Comparison of ENCODE assay signal across 3 cellular contexts in the genomic region with DNA sequence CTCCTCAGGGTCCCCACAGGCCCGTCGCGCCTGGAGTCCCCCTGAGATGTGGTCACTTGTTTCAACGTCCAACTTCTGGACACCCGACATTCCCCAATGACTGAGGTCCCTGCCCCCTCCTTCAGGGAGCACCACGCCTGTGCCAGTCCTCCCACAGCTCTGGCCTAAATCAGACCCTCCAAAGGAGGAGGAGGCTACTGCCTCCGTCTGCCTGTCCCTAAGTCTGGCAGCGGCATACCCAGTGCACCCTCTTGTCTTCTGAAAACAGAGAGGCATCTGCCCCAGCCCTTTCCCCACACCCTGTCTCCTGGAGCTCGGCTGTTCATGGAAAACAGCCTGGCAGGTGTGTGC.
TF ChIP-seq lines count a peak whose summit lies in the region.

No MANE protein-coding gene starts in this region.

TF ChIP-seq in GM12878, 131 proteins besides CTCF, POLR2A, EP300 and RAD21:
- TF ChIP-seq NR2F1 (conservative IDR thresholded peaks at IDR 0.05) (no peak), BCL11A (IDR thresholded peaks at IDR 0.05; ENCODE audit: low read depth, low read length) (no peak), ZSCAN29 (IDR thresholded peaks at IDR 0.05) (no peak), CREM (IDR thresholded peaks at IDR 0.05; ENCODE audit: low read depth) (no peak), MYB (IDR thresholded peaks at IDR 0.05; ENCODE audit: borderline replicate concordance, low read depth, low read length) (no peak), YBX1 (IDR thresholded peaks at IDR 0.05) (no peak), WRNIP1 (IDR thresholded peaks at IDR 0.05; ENCODE audit: borderline replicate concordance, low read depth, low read length) (no peak), SP1 (IDR thresholded peaks at IDR 0.05; ENCODE audit: low read depth, low read length) (no peak), IRF4 (IDR thresholded peaks at IDR 0.05; ENCODE audit: low read depth, low read length) (no peak), LARP7 (IDR thresholded peaks at IDR 0.05) (no peak), ASH2L (IDR thresholded peaks at IDR 0.05; ENCODE audit: borderline replicate concordance, low read depth) (no peak), STAT3 (IDR thresholded peaks at IDR 0.05; ENCODE audit: low read depth, low read length) (no peak)
- TF ChIP-seq, protein P1, sequence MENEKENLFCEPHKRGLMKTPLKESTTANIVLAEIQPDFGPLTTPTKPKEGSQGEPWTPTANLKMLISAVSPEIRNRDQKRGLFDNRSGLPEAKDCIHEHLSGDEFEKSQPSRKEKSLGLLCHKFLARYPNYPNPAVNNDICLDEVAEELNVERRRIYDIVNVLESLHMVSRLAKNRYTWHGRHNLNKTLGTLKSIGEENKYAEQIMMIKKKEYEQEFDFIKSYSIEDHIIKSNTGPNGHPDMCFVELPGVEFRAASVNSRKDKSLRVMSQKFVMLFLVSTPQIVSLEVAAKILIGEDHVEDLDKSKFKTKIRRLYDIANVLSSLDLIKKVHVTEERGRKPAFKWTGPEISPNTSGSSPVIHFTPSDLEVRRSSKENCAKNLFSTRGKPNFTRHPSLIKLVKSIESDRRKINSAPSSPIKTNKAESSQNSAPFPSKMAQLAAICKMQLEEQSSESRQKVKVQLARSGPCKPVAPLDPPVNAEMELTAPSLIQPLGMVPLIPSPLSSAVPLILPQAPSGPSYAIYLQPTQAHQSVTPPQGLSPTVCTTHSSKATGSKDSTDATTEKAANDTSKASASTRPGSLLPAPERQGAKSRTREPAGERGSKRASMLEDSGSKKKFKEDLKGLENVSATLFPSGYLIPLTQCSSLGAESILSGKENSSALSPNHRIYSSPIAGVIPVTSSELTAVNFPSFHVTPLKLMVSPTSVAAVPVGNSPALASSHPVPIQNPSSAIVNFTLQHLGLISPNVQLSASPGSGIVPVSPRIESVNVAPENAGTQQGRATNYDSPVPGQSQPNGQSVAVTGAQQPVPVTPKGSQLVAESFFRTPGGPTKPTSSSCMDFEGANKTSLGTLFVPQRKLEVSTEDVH (IDR thresholded peaks at IDR 0.05; ENCODE audit: low read depth, partially characterized antibody): no peak
- TF ChIP-seq, protein P2, sequence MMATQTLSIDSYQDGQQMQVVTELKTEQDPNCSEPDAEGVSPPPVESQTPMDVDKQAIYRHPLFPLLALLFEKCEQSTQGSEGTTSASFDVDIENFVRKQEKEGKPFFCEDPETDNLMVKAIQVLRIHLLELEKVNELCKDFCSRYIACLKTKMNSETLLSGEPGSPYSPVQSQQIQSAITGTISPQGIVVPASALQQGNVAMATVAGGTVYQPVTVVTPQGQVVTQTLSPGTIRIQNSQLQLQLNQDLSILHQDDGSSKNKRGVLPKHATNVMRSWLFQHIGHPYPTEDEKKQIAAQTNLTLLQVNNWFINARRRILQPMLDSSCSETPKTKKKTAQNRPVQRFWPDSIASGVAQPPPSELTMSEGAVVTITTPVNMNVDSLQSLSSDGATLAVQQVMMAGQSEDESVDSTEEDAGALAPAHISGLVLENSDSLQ (IDR thresholded peaks at IDR 0.05): no peak
TF ChIP-seq in GM12878: peak in this region for 0.

TF ChIP-seq in neural cell, 6 proteins besides CTCF, POLR2A, EP300 and RAD21:
- no peak for TF ChIP-seq TAF1 (IDR thresholded peaks at IDR 0.05; ENCODE audit: low read depth)
- no peak for TF ChIP-seq POLR2AphosphoS5 (IDR thresholded peaks at IDR 0.05)
- no peak for TF ChIP-seq EZH2 (IDR thresholded peaks at IDR 0.05; ENCODE audit: borderline replicate concordance, insufficient read depth, low read length, poor library complexity, severe bottlenecking)
- no peak for TF ChIP-seq MXI1 (conservative IDR thresholded peaks at IDR 0.05; ENCODE audit: poor library complexity, severe bottlenecking)
- TF ChIP-seq, protein P3, sequence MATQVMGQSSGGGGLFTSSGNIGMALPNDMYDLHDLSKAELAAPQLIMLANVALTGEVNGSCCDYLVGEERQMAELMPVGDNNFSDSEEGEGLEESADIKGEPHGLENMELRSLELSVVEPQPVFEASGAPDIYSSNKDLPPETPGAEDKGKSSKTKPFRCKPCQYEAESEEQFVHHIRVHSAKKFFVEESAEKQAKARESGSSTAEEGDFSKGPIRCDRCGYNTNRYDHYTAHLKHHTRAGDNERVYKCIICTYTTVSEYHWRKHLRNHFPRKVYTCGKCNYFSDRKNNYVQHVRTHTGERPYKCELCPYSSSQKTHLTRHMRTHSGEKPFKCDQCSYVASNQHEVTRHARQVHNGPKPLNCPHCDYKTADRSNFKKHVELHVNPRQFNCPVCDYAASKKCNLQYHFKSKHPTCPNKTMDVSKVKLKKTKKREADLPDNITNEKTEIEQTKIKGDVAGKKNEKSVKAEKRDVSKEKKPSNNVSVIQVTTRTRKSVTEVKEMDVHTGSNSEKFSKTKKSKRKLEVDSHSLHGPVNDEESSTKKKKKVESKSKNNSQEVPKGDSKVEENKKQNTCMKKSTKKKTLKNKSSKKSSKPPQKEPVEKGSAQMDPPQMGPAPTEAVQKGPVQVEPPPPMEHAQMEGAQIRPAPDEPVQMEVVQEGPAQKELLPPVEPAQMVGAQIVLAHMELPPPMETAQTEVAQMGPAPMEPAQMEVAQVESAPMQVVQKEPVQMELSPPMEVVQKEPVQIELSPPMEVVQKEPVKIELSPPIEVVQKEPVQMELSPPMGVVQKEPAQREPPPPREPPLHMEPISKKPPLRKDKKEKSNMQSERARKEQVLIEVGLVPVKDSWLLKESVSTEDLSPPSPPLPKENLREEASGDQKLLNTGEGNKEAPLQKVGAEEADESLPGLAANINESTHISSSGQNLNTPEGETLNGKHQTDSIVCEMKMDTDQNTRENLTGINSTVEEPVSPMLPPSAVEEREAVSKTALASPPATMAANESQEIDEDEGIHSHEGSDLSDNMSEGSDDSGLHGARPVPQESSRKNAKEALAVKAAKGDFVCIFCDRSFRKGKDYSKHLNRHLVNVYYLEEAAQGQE (IDR thresholded peaks at IDR 0.05; ENCODE audit: borderline replicate concordance): no peak
- TF ChIP-seq SMC3 (conservative IDR thresholded peaks at IDR 0.05; ENCODE audit: poor library complexity): no peak

TF ChIP-seq in SK-N-SH, 30 proteins besides CTCF, POLR2A, EP300 and RAD21:
- TF ChIP-seq TCF12 (IDR thresholded peaks at IDR 0.05): no peak
- TF ChIP-seq GABPA (IDR thresholded peaks at IDR 0.05; ENCODE audit: low read depth): no peak
- TF ChIP-seq, protein P4, sequence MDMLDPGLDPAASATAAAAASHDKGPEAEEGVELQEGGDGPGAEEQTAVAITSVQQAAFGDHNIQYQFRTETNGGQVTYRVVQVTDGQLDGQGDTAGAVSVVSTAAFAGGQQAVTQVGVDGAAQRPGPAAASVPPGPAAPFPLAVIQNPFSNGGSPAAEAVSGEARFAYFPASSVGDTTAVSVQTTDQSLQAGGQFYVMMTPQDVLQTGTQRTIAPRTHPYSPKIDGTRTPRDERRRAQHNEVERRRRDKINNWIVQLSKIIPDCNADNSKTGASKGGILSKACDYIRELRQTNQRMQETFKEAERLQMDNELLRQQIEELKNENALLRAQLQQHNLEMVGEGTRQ (IDR thresholded peaks at IDR 0.05; ENCODE audit: borderline replicate concordance, low read depth, low read length): no peak
- no peak for TF ChIP-seq POLR2AphosphoS5 (IDR thresholded peaks at IDR 0.05; ENCODE audit: low read depth, low read length)
- no peak for TF ChIP-seq SIN3A (IDR thresholded peaks at IDR 0.05; ENCODE audit: borderline replicate concordance, low read depth, low read length)
- TF ChIP-seq, protein P5, sequence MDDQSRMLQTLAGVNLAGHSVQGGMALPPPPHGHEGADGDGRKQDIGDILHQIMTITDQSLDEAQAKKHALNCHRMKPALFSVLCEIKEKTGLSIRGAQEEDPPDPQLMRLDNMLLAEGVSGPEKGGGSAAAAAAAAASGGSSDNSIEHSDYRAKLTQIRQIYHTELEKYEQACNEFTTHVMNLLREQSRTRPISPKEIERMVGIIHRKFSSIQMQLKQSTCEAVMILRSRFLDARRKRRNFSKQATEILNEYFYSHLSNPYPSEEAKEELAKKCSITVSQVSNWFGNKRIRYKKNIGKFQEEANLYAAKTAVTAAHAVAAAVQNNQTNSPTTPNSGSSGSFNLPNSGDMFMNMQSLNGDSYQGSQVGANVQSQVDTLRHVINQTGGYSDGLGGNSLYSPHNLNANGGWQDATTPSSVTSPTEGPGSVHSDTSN (IDR thresholded peaks at IDR 0.05): no peak
- TF ChIP-seq RXRA (IDR thresholded peaks at IDR 0.05; ENCODE audit: borderline replicate concordance, low read depth): no peak
- no peak for TF ChIP-seq GATA2 (CRISPR knock-in tag; IDR thresholded peaks at IDR 0.05)
- no peak for TF ChIP-seq MEF2A (IDR thresholded peaks at IDR 0.05; ENCODE audit: borderline replicate concordance, low read depth)
- no peak for TF ChIP-seq FOXM1 (IDR thresholded peaks at IDR 0.05; ENCODE audit: low read depth)
- TF ChIP-seq, protein P6, sequence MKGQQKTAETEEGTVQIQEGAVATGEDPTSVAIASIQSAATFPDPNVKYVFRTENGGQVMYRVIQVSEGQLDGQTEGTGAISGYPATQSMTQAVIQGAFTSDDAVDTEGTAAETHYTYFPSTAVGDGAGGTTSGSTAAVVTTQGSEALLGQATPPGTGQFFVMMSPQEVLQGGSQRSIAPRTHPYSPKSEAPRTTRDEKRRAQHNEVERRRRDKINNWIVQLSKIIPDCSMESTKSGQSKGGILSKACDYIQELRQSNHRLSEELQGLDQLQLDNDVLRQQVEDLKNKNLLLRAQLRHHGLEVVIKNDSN (IDR thresholded peaks at IDR 0.05; ENCODE audit: borderline replicate concordance, low read depth): no peak
- TF ChIP-seq CHD2 (IDR thresholded peaks at IDR 0.05; ENCODE audit: low read length, partially characterized antibody): no peak
- no peak for TF ChIP-seq FOXJ3 (CRISPR knock-in tag; IDR thresholded peaks at IDR 0.05)
- TF ChIP-seq, protein P7, sequence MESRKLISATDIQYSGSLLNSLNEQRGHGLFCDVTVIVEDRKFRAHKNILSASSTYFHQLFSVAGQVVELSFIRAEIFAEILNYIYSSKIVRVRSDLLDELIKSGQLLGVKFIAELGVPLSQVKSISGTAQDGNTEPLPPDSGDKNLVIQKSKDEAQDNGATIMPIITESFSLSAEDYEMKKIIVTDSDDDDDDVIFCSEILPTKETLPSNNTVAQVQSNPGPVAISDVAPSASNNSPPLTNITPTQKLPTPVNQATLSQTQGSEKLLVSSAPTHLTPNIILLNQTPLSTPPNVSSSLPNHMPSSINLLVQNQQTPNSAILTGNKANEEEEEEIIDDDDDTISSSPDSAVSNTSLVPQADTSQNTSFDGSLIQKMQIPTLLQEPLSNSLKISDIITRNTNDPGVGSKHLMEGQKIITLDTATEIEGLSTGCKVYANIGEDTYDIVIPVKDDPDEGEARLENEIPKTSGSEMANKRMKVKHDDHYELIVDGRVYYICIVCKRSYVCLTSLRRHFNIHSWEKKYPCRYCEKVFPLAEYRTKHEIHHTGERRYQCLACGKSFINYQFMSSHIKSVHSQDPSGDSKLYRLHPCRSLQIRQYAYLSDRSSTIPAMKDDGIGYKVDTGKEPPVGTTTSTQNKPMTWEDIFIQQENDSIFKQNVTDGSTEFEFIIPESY (IDR thresholded peaks at IDR 0.05; ENCODE audit: borderline replicate concordance, low read depth): no peak
- TF ChIP-seq MXI1 (IDR thresholded peaks at IDR 0.05; ENCODE audit: low read depth, low read length): no peak
